ENCODE assay signal across 4 cellular contexts in genomic region chr16:70204668-70205405, GRCh38. TPM values are rescaled to one million over a fixed set of nuclear protein-coding genes. Genes with fewer than 3 reads are reported as not detected.
"Had no signal": no experiment of that assay in that cellular context is flagged by ENCODE, and none has a peak within 500 bp of the region (broad histone marks: within the 10 kb centered on the region; RNA-seq: fewer than 3 reads in every experiment).

No MANE protein-coding gene starts in this region.

RNA-seq across cellular contexts. Expression of gene CLEC18C, which starts 31.2 kb away (rescaled TPM):
- total RNA-seq: GM23338, H1, H4 had no signal
- polyA plus RNA-seq: GM23248 had no signal
